2 cellular contexts compared by ENCODE assay signal in genomic region chr20:58828804-58829203, GRCh38. TPM values are rescaled to one million over a fixed set of nuclear protein-coding genes. Genes with fewer than 3 reads are reported as not detected.
"Had no signal": no experiment of that assay in that cellular context is flagged by ENCODE, and none has a peak within 500 bp of the region (broad histone marks: within the 10 kb centered on the region; RNA-seq: fewer than 3 reads in every experiment).

No MANE protein-coding gene starts in this region.

RNA-seq across cellular contexts. Expression of gene GNAS-AS1, which starts 21.9 kb away (rescaled TPM):
- total RNA-seq: HT-29, SJCRH30 had no signal
